In genomic region chr9:21964925-21965385, GRCh38 we compare ENCODE assay signal across 1 cellular context.
TF ChIP-seq lines count a peak whose summit lies in the region.

No MANE protein-coding gene starts in this region.

TF ChIP-seq in SK-N-SH, 30 proteins besides CTCF, POLR2A, EP300 and RAD21 (continued from another document):
- no peak for TF ChIP-seq FOXM1 (IDR thresholded peaks at IDR 0.05; ENCODE audit: low read depth)
TF ChIP-seq in SK-N-SH: peak in this region for 0.
